Comparison of ENCODE assay signal across 8 cellular contexts in the genomic region with DNA sequence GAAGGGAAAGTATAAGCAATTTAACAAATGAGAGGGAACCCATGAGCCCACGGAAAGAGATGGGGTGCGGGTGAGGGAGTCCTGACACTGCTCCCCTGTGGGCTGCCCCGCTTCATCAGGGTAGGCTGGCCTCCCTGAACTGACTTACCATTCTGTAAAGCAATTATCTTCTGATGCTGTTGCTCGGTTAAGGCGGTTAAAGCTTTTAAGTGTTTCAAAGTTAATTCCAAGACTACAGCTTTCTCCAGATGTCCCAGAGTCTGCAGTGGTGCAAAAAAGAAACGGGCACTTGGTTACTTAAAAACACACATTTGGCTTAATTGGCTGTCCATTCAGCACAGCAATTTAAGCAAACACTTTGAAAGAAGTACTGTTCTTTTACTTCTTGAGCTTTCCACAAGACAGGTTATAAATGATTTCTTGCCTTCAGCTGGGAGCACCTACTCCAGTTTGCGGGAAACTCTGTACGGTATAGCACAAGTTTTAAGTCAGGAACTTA. TPM values are rescaled to one million over a fixed set of nuclear protein-coding genes. Genes with fewer than 3 reads are reported as not detected.
DNase-seq lines count a peak whose midpoint lies in the region; ATAC-seq, FAIRE-seq and TF ChIP-seq lines count a peak whose summit lies in the region.

No MANE protein-coding gene starts in this region.

- TF ChIP-seq RAD21 in H1 (IDR thresholded peaks at IDR 0.05 in 1 of 2, conservative IDR thresholded peaks at IDR 0.05 in 1 of 2; ENCODE audit: low read depth in 2 of 2, low read length in 2 of 2), result no peak

- H2BK5ac ChIP-seq in H1 (ENCODE audit: low read depth, low read length), result no peak overlapping the region
- H2BK5ac ChIP-seq in neuronal stem cell (ENCODE audit: low read length), result no peak overlapping the region

- H3K9me3 ChIP-seq in CD4-positive, CD25-positive, alpha-beta regulatory T cell (ENCODE audit: control insufficient read depth in 2 of 2, low read length in 2 of 2), result no peaks in the 10 kb centered on the region
- H3K9me3 ChIP-seq in H1 (ENCODE audit: insufficient read depth in 2 of 2, low read depth in 1 of 2, low read length in 1 of 2), result no peaks in the 10 kb centered on the region
- H3K9me3 ChIP-seq in neuronal stem cell (replicated peaks in 1 of 2; ENCODE audit: control insufficient read depth in 2 of 2, insufficient read depth in 1 of 2, low read depth in 1 of 2, low read length in 2 of 2), result no peaks in the 10 kb centered on the region

- H3K27me3 ChIP-seq in CD4-positive, CD25-positive, alpha-beta regulatory T cell (ENCODE audit: control insufficient read depth, insufficient read depth, low read length), result peaks cover 61% of the 10 kb centered on the region
- peaks cover 47 to 79% (median 66%) of the 10 kb centered on the region in 4 experiments for H3K27me3 ChIP-seq in H1 (replicated peaks in 1 of 4; ENCODE audit: control insufficient read depth in 3 of 4, extremely low read depth in 1 of 4, insufficient read depth in 3 of 4, low read length in 3 of 4)
- peaks cover 14 to 68% (median 65%) of the 10 kb centered on the region in 3 experiments for H3K27me3 ChIP-seq in neuronal stem cell (ENCODE audit: control insufficient read depth in 3 of 3, insufficient read depth in 3 of 3, low read depth in 1 of 3, low read length in 3 of 3)

- H3K23me2 ChIP-seq in H1 (ENCODE audit: low read depth, low read length), result peaks cover 22% of the 10 kb centered on the region; the same call in 1 of the 2 replicates

- no peak for TF ChIP-seq EP300 in H1 (IDR thresholded peaks at IDR 0.05; ENCODE audit: borderline replicate concordance in 1 of 2, low read depth in 2 of 2, low read length in 2 of 2)

- H2BK120ac ChIP-seq in H1 (replicated peaks; ENCODE audit: low read depth, low read length) (no peak overlapping the region), neuronal stem cell (ENCODE audit: low read depth, low read length) (no peak overlapping the region)

- no peak for ATAC-seq in CD4-positive, CD25-positive, alpha-beta regulatory T cell (ENCODE audit: low read depth in 2 of 2)
- ATAC-seq in GM18867 (IDR thresholded peaks at IDR 0.05; ENCODE audit: unreplicated experiment) (no peak), GM19397 (IDR thresholded peaks at IDR 0.05; ENCODE audit: unreplicated experiment) (no peak), GM21390 (IDR thresholded peaks at IDR 0.05; ENCODE audit: unreplicated experiment) (no peak)

- H3K79me1 ChIP-seq in H1 (ENCODE audit: low read depth, low read length) (no peaks in the 10 kb centered on the region), neuronal stem cell (ENCODE audit: low read depth, low read length) (no peaks in the 10 kb centered on the region)

- CTCF ChIA-PET in H1 (lab: Charles Lee; ENCODE audit: partially characterized antibody), result interaction anchor here (0.6 to 1.6 kb wide), 14 partner anchors 10 to 697 kb away, joined by 3 to 4 read pairs (median 4); no protein-coding TSS in a partner anchor

- H3K4me3 ChIP-seq in CD4-positive, CD25-positive, alpha-beta regulatory T cell (ENCODE audit: low read depth, low read length), result peak overlapping the region; percentile 32
- H3K4me3 ChIP-seq in H1 (ENCODE audit: extremely low read depth in 1 of 4, insufficient read depth in 2 of 4, low read depth in 3 of 4, low read length in 4 of 4) (peak overlapping the region; percentile 31 to 60 (median 40); a peak in 7 of 8 replicates), neuronal stem cell (ENCODE audit: low read length in 2 of 2) (no peak overlapping the region)

- no peak overlapping the region for H3K4ac ChIP-seq in H1 (replicated peaks; ENCODE audit: insufficient read length, low read depth, low read length)
- H3K4ac ChIP-seq in neuronal stem cell (ENCODE audit: low read length), result no peak overlapping the region

- no peak overlapping the region for H4K91ac ChIP-seq in H1 (replicated peaks; ENCODE audit: insufficient read length, low read length)
- no peak overlapping the region for H4K91ac ChIP-seq in neuronal stem cell (ENCODE audit: low read depth, low read length, poor library complexity)

- 25% methylated on average over 8 of the region's 8 CpGs; no CpG with 5 or more reads in 1 of the 2 experiments for WGBS in H1 (ENCODE audit: extremely low coverage in 1 of 2, insufficient coverage in 1 of 2, insufficient read length in 1 of 2, insufficient replicate concordance in 2 of 2, low coverage in 1 of 2, low lambda C conversion rate in 2 of 2, missing lambda C conversion rate in 1 of 2), 2 experiments
- WGBS in neuronal stem cell (ENCODE audit: extremely low coverage in 2 of 2, insufficient read length in 2 of 2, insufficient replicate concordance in 1 of 2), 2 donors, result no CpG with 5 or more reads among the region's 8 CpGs

- H3K27ac Mint-ChIP-seq in CD4-positive, CD25-positive, alpha-beta regulatory T cell, result no peak overlapping the region

- no peak for DNase-seq in CD4-positive, CD25-positive, alpha-beta regulatory T cell
- DNase-seq in OCI-M1 (lab: John Stamatoyannopoulos, UW) (peak; percentile 41), H1 (ENCODE audit: low read depth in 1 of 2, low spot score in 2 of 2) (no peak), neuronal stem cell (ENCODE audit: low spot score) (no peak), glomerular visceral epithelial cell (ENCODE audit: extremely low spot score) (no peak)

- peaks cover 47% of the 10 kb centered on the region for H3K4me1 ChIP-seq in CD4-positive, CD25-positive, alpha-beta regulatory T cell (ENCODE audit: control insufficient read depth, insufficient read depth, low read length, poor library complexity, severe bottlenecking)
- H3K4me1 ChIP-seq in H1 (replicated peaks in 1 of 4; ENCODE audit: control insufficient read depth in 3 of 4, insufficient read depth in 4 of 4, low read length in 3 of 4) (peaks cover 0 to 14% (median 8%) of the 10 kb centered on the region in 4 experiments; a peak in 6 of 7 replicates), neuronal stem cell (ENCODE audit: control insufficient read depth in 2 of 2, insufficient read depth in 1 of 2, low read depth in 1 of 2, low read length in 2 of 2) (peaks cover 9 to 11% of the 10 kb centered on the region in 2 donors)

- no peaks in the 10 kb centered on the region for H4K20me1 ChIP-seq in H1 (replicated peaks in 1 of 2; ENCODE audit: control insufficient read depth in 1 of 2, insufficient read depth in 2 of 2, low read length in 2 of 2)

- H3K36me3 ChIP-seq in CD4-positive, CD25-positive, alpha-beta regulatory T cell (ENCODE audit: control insufficient read depth, insufficient read depth, low read length), result no peaks in the 10 kb centered on the region
- H3K36me3 ChIP-seq in H1 (ENCODE audit: control insufficient read depth in 2 of 4, insufficient read depth in 4 of 4, low read length in 3 of 4), result peaks cover 0 to 5% (median 0%) of the 10 kb centered on the region in 4 experiments; a peak in 1 of 8 replicates
- H3K36me3 ChIP-seq in neuronal stem cell (replicated peaks in 1 of 2; ENCODE audit: control insufficient read depth in 2 of 2, insufficient read depth in 2 of 2, low read length in 2 of 2), result no peaks in the 10 kb centered on the region

- H3K27ac ChIP-seq in CD4-positive, CD25-positive, alpha-beta regulatory T cell (ENCODE audit: insufficient read depth, low read length, poor library complexity, severe bottlenecking), result no peak overlapping the region
- H3K27ac ChIP-seq in H1 (ENCODE audit: low read depth, low read length) (no peak overlapping the region), neuronal stem cell (replicated peaks; ENCODE audit: low read length) (no peak overlapping the region)

- no peak overlapping the region for H3K23ac ChIP-seq in H1 (ENCODE audit: insufficient read length)
- H3K23ac ChIP-seq in neuronal stem cell (ENCODE audit: low read depth, low read length, poor library complexity), result no peak overlapping the region

- H3K4me1 Mint-ChIP-seq in CD4-positive, CD25-positive, alpha-beta regulatory T cell, result peaks cover 0 to 47% (median 27%) of the 10 kb centered on the region in 4 donors

- H3K9ac ChIP-seq in H1 (replicated peaks in 1 of 4; ENCODE audit: extremely low read depth in 1 of 4, low read depth in 3 of 4, low read length in 3 of 4), result no peak overlapping the region
- H3K9ac ChIP-seq in neuronal stem cell (ENCODE audit: low read depth, low read length, poor library complexity), result no peak overlapping the region

- H2AK5ac ChIP-seq in H1 (ENCODE audit: low read depth, low read length) (no peak overlapping the region), neuronal stem cell (ENCODE audit: low read depth, low read length) (no peak overlapping the region)

- no peak overlapping the region for H3K18ac ChIP-seq in H1 (ENCODE audit: extremely low read depth, low read length)
- H3K18ac ChIP-seq in neuronal stem cell (ENCODE audit: low read length), result no peak overlapping the region

- no peak for TF ChIP-seq CTCF in H1 (IDR thresholded peaks at IDR 0.05; ENCODE audit: control extremely low read depth in 1 of 3, insufficient read depth in 1 of 3, low read depth in 1 of 3, low read length in 3 of 3)

- H2BK12ac ChIP-seq in H1 (ENCODE audit: low read depth, low read length), result no peak overlapping the region
- H2BK12ac ChIP-seq in neuronal stem cell (ENCODE audit: low read length), result no peak overlapping the region

- H3K36me3 Mint-ChIP-seq in CD4-positive, CD25-positive, alpha-beta regulatory T cell, result no peaks in the 10 kb centered on the region

- H2BK15ac ChIP-seq in H1 (ENCODE audit: low read length) (no peak overlapping the region), neuronal stem cell (ENCODE audit: low read length) (no peak overlapping the region)

- H3K79me2 ChIP-seq in H1 (ENCODE audit: control insufficient read depth in 1 of 2, insufficient read depth in 2 of 2, low read length in 2 of 2), result no peaks in the 10 kb centered on the region

- no peak overlapping the region for H3K56ac ChIP-seq in H1 (replicated peaks; ENCODE audit: insufficient read length, low read depth, low read length)

- POLR2A ChIA-PET in H1 (lab: Charles Lee; ENCODE audit: partially characterized antibody), result interaction anchor here (1.0 to 4.7 kb wide), 2 partner anchors 9 to 27 kb away, joined by 4 to 42 read pairs; no protein-coding TSS in a partner anchor

- no peak overlapping the region for H2BK20ac ChIP-seq in H1 (ENCODE audit: low read length)

- peaks cover 0 to 6% (median 0%) of the 10 kb centered on the region in 7 donors for H3K9me3 Mint-ChIP-seq in CD4-positive, CD25-positive, alpha-beta regulatory T cell

- H2AFZ ChIP-seq in H1 (ENCODE audit: low read length) (no peak overlapping the region), neuronal stem cell (ENCODE audit: low read length) (peak overlapping the region; percentile 92)

- peak overlapping the region; percentile 84 to 85 for H3K4me2 ChIP-seq in H1 (ENCODE audit: insufficient read depth in 1 of 2, low read depth in 2 of 2, low read length in 2 of 2)
- peak overlapping the region; percentile 95 for H3K4me2 ChIP-seq in neuronal stem cell (ENCODE audit: insufficient read depth, low read length, poor library complexity, severe bottlenecking)

- H3K14ac ChIP-seq in H1 (ENCODE audit: insufficient read length) (no peak overlapping the region), neuronal stem cell (ENCODE audit: low read length) (no peak overlapping the region)

- TF ChIP-seq POLR2A in H1 (IDR thresholded peaks at IDR 0.05; ENCODE audit: control extremely low read depth in 1 of 2, low read depth in 2 of 2, low read length in 2 of 2), result no peak

- no peak for FAIRE-seq in H1 (lab: Jason Lieb, UNC)

- no peak overlapping the region for H4K5ac ChIP-seq in H1 (ENCODE audit: insufficient read length, low read depth, low read length)

- peaks cover 85% of the 10 kb centered on the region for H3K27me3 Mint-ChIP-seq in CD4-positive, CD25-positive, alpha-beta regulatory T cell

- H4K8ac ChIP-seq in H1 (ENCODE audit: extremely low read depth, insufficient read depth, low read length), result no peak overlapping the region
- H4K8ac ChIP-seq in neuronal stem cell (ENCODE audit: low read depth, low read length), result no peak overlapping the region

- H3K4me3 Mint-ChIP-seq in CD4-positive, CD25-positive, alpha-beta regulatory T cell, result peak overlapping the region; percentile 84 to 89 (median 87)

RNA-seq across cellular contexts. Expression of a gene that starts 1.3 kb away (rescaled TPM):
- not detected for total RNA-seq in CD4-positive, CD25-positive, alpha-beta regulatory T cell
- not detected for polyA plus RNA-seq in CD4-positive, CD25-positive, alpha-beta regulatory T cell
- 1.6 and 3.4 TPM in 2 replicates for total RNA-seq in H1 (2021; fragmentation: NEBNext Ultra II Directional; extraction: Animal tissue kit (Norgen Biotek cat#: 25700))
- polyA plus RNA-seq in H1 (2011; rRNA removed), result 0.58 and 1.1 TPM in 2 replicates
- polyA plus RNA-seq in H1 (2011; cell fraction: cytosol; rRNA removed), result 0.49 TPM
- 2.5 TPM for polyA plus RNA-seq in H1 (2011; cell fraction: nucleus; rRNA removed)
- polyA plus RNA-seq in H1 (2012, experiment 1 of 2), result 0.73 to 2.2 TPM (median 0.84 TPM) in 4 replicates
- 0.09 TPM for polyA plus RNA-seq in H1 (2012, experiment 2 of 2)
- polyA plus RNA-seq in H1 (2013, experiment 1 of 2), result 5.3 TPM
- 5.5 TPM for polyA plus RNA-seq in H1 (2013, experiment 2 of 2)
- polyA minus RNA-seq in H1 (2011; rRNA and poly(A)+ RNA removed), result 0.79 and 1.1 TPM in 2 replicates
- 0.37 TPM for polyA minus RNA-seq in H1 (2011; cell fraction: cytosol; rRNA and poly(A)+ RNA removed)
- 0.20 TPM for polyA minus RNA-seq in H1 (2011; cell fraction: nucleus; rRNA and poly(A)+ RNA removed)
- not detected for polyA plus RNA-seq in neuronal stem cell (2013, experiment 1 of 2)
- 0.04 TPM for polyA plus RNA-seq in neuronal stem cell (2013, experiment 2 of 2)

Comparison
In these comparisons a context has a peak if more than half of its experiments do, and no peak if none do; other contexts are left out.
1. H3K4me3 ChIP-seq: peak in CD4-positive, CD25-positive, alpha-beta regulatory T cell (single experiment) and H1 (4 of 4); none in neuronal stem cell (0 of 2).